ENCODE assay signal across 1 cellular context in genomic region chr7:77797734-77798393, GRCh38.
A peak's percentile ranks its signal among the peaks of the same experiment; 100 is the strongest.
TF ChIP-seq lines count a peak whose summit lies in the region.

No MANE protein-coding gene starts in this region.

TF ChIP-seq in WTC11, 78 proteins besides CTCF, POLR2A, EP300 and RAD21 (continued from another document):
- TF ChIP-seq ARID4B (CRISPR knock-in tag; IDR thresholded peaks at IDR 0.05; ENCODE audit: borderline replicate concordance) (peak; percentile 88; the same call in 1 of the 2 replicates), ATF1 (CRISPR knock-in tag; IDR thresholded peaks at IDR 0.05) (no peak), FOXP4 (CRISPR knock-in tag; IDR thresholded peaks at IDR 0.05) (0 out of 2 replicates have a peak, but pooled peaks have one; percentile 35), SMAD4 (CRISPR knock-in tag; IDR thresholded peaks at IDR 0.05) (0 out of 2 replicates have a peak, but pooled peaks have one; percentile 53), CREB1 (CRISPR knock-in tag; IDR thresholded peaks at IDR 0.05) (no peak), AR (CRISPR knock-in tag; IDR thresholded peaks at IDR 0.05) (no peak), ZMAT4 (CRISPR knock-in tag; IDR thresholded peaks at IDR 0.05) (no peak), JUN (CRISPR knock-in tag; IDR thresholded peaks at IDR 0.05) (0 out of 2 replicates have a peak, but pooled peaks have one; percentile 31), MAX (CRISPR knock-in tag; IDR thresholded peaks at IDR 0.05) (peak; percentile 57; the same call in 1 of the 2 replicates), KAT7 (CRISPR knock-in tag; IDR thresholded peaks at IDR 0.05; ENCODE audit: borderline replicate concordance) (no peak), GABPB1 (CRISPR knock-in tag; IDR thresholded peaks at IDR 0.05) (0 out of 2 replicates have a peak, but pooled peaks have one; percentile 1), NFYB (CRISPR knock-in tag; conservative IDR thresholded peaks at IDR 0.05; ENCODE audit: low read depth) (no peak), ESRRA (CRISPR knock-in tag; IDR thresholded peaks at IDR 0.05; ENCODE audit: borderline replicate concordance) (peak; percentile 61; the same call in 1 of the 2 replicates)
- TF ChIP-seq, protein P1, sequence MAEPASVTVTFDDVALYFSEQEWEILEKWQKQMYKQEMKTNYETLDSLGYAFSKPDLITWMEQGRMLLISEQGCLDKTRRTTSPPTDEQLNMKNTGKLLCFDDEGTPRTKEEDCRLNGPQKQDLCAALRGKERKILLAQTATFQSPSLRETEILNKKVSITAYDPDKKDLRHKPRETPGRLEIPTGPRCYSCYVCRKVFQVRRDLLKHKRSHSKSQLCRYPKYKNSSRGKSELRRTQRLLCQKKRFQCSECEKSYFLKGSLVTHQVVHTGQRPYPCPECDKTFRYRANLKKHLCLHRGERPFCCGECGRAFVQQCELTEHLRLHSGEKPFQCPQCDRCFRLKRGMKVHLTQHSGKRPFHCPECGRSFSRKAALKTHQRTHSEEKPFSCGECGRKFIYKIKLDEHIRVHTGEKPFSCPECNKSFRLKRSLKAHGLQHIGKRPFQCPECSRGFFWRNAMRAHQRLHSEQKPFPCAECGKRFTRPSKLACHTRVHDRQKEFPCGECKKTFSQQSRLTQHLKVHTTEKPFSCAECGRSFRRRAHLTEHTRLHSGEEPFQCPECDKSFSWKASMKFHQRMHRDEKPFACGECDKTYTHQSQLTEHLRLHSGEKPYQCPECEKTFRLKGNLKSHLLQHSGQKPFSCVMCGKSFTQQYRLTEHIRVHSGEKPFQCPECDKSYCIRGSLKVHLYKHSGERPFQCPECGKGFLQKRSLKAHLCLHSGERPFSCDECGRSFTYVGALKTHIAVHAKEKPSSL (CRISPR knock-in tag; conservative IDR thresholded peaks at IDR 0.05): no peak
- TF ChIP-seq, protein P2, sequence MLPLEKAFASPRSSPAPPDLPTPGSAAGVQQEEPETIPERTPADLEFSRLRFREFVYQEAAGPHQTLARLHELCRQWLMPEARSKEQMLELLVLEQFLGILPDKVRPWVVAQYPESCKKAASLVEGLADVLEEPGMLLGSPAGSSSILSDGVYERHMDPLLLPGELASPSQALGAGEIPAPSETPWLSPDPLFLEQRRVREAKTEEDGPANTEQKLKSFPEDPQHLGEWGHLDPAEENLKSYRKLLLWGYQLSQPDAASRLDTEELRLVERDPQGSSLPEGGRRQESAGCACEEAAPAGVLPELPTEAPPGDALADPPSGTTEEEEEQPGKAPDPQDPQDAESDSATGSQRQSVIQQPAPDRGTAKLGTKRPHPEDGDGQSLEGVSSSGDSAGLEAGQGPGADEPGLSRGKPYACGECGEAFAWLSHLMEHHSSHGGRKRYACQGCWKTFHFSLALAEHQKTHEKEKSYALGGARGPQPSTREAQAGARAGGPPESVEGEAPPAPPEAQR (CRISPR knock-in tag; IDR thresholded peaks at IDR 0.05): no peak
